12 cellular contexts compared by ENCODE assay signal in the genomic region with DNA sequence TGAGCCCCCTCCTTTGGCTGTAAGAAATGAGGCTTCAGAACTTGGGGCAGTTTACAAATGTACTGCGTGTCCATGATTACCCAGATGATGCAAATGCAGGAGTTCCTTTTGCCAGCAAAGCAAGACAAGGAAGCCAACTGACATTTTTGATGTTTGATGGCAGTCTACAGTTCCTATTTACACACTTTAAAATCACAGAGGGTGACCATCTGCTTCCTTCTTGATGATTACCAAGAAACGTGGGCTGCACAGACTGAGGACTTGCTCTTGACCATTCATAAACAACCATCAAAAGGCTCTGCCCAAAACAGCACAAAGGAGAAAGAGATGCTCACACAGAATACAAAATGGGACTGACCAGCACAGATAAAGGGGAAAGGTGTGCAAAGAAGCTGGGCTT.
A peak's percentile ranks its signal among the peaks of the same experiment; 100 is the strongest.
DNase-seq lines count a peak whose midpoint lies in the region; ATAC-seq lines count a peak whose summit lies in the region.
"Had no signal": no experiment of that assay in that cellular context is flagged by ENCODE, and none has a peak within 500 bp of the region (broad histone marks: within the 10 kb centered on the region; RNA-seq: fewer than 3 reads in every experiment).

No MANE protein-coding gene starts in this region.

- peak overlapping the region; percentile 98 for H3K27ac Mint-ChIP-seq in T-helper 17 cell

- H3K4me1 Mint-ChIP-seq in T-helper 17 cell: peaks cover 71% of the 10 kb centered on the region

- DNase-seq in NCI-H2029 (lab: John Stamatoyannopoulos, UW) (peak; percentile 13), NCI-H2029 treated with DMSO at 0.1 percent for 48 hours (lab: John Stamatoyannopoulos, UW) (no peak), T-helper 17 cell (no peak), left colon (no peak), NCI-H510A (lab: John Stamatoyannopoulos, UW) (no peak), COLO668 (lab: John Stamatoyannopoulos, UW; ENCODE audit: unreplicated experiment) (no peak), COR-L47 (lab: John Stamatoyannopoulos, UW) (no peak)
- DNase-seq: 8988T; activated CD4-positive, alpha-beta T cell treated with anti-CD3 and anti-CD28 coated beads, Interleukin-2, amount 50 U/mL, for 4 hours; IMR-90 had no signal

- no peak overlapping the region for H3K4me3 ChIP-seq in skin epidermis
- H3K4me3 ChIP-seq: adrenal gland had no signal

- ATAC-seq in T-helper 17 cell (no peak), left colon (peak; percentile 6)

- H3K27ac ChIP-seq in skin epidermis: peak overlapping the region in 13 of 21 experiments; percentile 4 to 89 (median 43)

- no peaks in the 10 kb centered on the region for H3K27me3 Mint-ChIP-seq in T-helper 17 cell

- H3K36me3 Mint-ChIP-seq in T-helper 17 cell (ENCODE audit: low read depth): peaks cover 21% of the 10 kb centered on the region

- no peaks in the 10 kb centered on the region for H3K9me3 ChIP-seq in T-helper 17 cell (ENCODE audit: control insufficient read depth, low read length, poor library complexity, severe bottlenecking)
- H3K9me3 ChIP-seq: adrenal gland had no signal

- intact Hi-C loops in left colon (cut with DNase I, micrococcal nuclease): no loop called here

- H3K4me3 Mint-ChIP-seq in T-helper 17 cell: no peak overlapping the region
